In the genomic region with DNA sequence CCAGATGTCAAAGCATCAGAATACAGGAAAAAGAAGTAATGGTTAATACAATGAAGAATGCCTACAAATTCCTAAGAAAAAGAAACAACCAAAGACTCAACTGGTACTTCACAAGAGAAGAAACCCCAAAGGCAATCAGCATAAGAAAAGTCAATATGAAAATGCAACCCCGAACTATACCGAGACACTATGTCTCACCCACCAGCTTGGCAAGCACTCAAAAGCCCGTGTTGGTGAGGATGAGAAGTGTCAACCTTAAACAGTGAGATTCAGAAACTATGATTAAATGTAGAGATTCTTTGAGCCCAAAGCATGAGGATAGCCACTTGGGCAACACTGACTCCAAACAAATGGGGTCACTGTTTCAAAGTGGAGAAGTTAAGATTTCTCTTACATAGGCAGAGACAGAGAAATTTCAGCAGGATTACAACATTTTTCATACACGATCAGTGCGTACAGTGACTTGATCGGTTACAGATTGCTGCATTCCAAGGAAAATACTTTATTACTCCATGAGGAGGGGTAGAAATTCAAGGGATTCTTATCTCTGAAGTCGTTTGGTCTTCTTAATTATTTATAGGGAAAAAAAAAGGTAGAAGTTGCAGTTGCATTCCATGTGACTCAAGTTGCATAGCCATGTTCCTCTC, we compare ENCODE assay signal across 13 cellular contexts. TPM values are rescaled to one million over a fixed set of nuclear protein-coding genes. Genes with fewer than 3 reads are reported as not detected.
DNase-seq lines count a peak whose midpoint lies in the region; ATAC-seq and TF ChIP-seq lines count a peak whose summit lies in the region.
"Had no signal": no experiment of that assay in that cellular context is flagged by ENCODE, and none has a peak within 500 bp of the region (broad histone marks: within the 10 kb centered on the region; RNA-seq: fewer than 3 reads in every experiment).

No MANE protein-coding gene starts in this region.

- ATAC-seq in stimulated activated effector memory CD8-positive, alpha-beta T cell treated with anti-CD3 and anti-CD28 coated beads, Interleukin-12 subunit alpha, Interleukin-12 subunit beta, amount 100 ng/mL, for 72 hours, result peak; percentile 88
- ATAC-seq: left lung, WTC11 had no signal

- intact Hi-C loops in activated naive CD4-positive, alpha-beta T cell treated with anti-CD3 and anti-CD28 coated beads for 36 hours (cut with micrococcal nuclease), result no loop called here

- no peak overlapping the region for H3K4me3 Mint-ChIP-seq in activated naive CD4-positive, alpha-beta T cell treated with anti-CD3 and anti-CD28 coated beads for 36 hours
- H3K4me3 Mint-ChIP-seq in stimulated activated effector memory CD8-positive, alpha-beta T cell treated with anti-CD3 and anti-CD28 coated beads, Interleukin-12 subunit alpha, Interleukin-12 subunit beta, amount 100 ng/mL, for 72 hours, result no peak overlapping the region
- H3K4me3 Mint-ChIP-seq: WTC11 had no signal

- peak; percentile 46 for DNase-seq in activated naive CD4-positive, alpha-beta T cell treated with anti-CD3 and anti-CD28 coated beads for 36 hours
- no peak for DNase-seq in activated naive CD4-positive, alpha-beta T cell (lab: John Stamatoyannopoulos, UW)
- DNase-seq in GM13977 (ENCODE audit: low spot score) (peak; percentile 50), dedifferentiated amniotic fluid mesenchymal stem cell (ENCODE audit: extremely low spot score) (peak; percentile 93), SIG-M5 treated with dmso at 0.1 percent for 504 hours (lab: John Stamatoyannopoulos, UW; ENCODE audit: unreplicated experiment) (no peak), iPS-NIHi7 (ENCODE audit: extremely low spot score) (no peak), middle frontal gyrus (ENCODE audit: extremely low spot score, low spot score) (no peak)
- no peak for DNase-seq in stimulated activated effector memory CD8-positive, alpha-beta T cell treated with anti-CD3 and anti-CD28 coated beads, Interleukin-12 subunit alpha, Interleukin-12 subunit beta, amount 100 ng/mL, for 72 hours (ENCODE audit: low spot score in 2 of 2)
- DNase-seq: activated effector memory CD4-positive, alpha-beta T cell treated with Interleukin-2 at 50 U/mL for 16 hours; NCI-H1105 treated with DMSO at 0.1 percent for 48 hours; sigmoid colon had no signal

- H3K9me3 Mint-ChIP-seq in activated naive CD4-positive, alpha-beta T cell treated with anti-CD3 and anti-CD28 coated beads for 36 hours, result peaks cover 22% of the 10 kb centered on the region
- peaks cover 7% of the 10 kb centered on the region for H3K9me3 Mint-ChIP-seq in stimulated activated effector memory CD8-positive, alpha-beta T cell treated with anti-CD3 and anti-CD28 coated beads, Interleukin-12 subunit alpha, Interleukin-12 subunit beta, amount 100 ng/mL, for 72 hours

- peaks cover 7% of the 10 kb centered on the region for H3K36me3 Mint-ChIP-seq in activated naive CD4-positive, alpha-beta T cell treated with anti-CD3 and anti-CD28 coated beads for 36 hours (ENCODE audit: low read depth)
- no peaks in the 10 kb centered on the region for H3K36me3 Mint-ChIP-seq in stimulated activated effector memory CD8-positive, alpha-beta T cell treated with anti-CD3 and anti-CD28 coated beads, Interleukin-12 subunit alpha, Interleukin-12 subunit beta, amount 100 ng/mL, for 72 hours

- in situ Hi-C loops in GM13977 (cut with MboI; ENCODE audit: low pct_unique_long_range_greater_than_20kb, low sequenced_read_pairs, unreplicated experiment), result no loop called here

- TF ChIP-seq CTCF in GM13977 (IDR thresholded peaks at IDR 0.05; ENCODE audit: extremely low read depth, insufficient read depth, missing control alignments), result no peak

- peaks cover 14% of the 10 kb centered on the region for H3K4me1 Mint-ChIP-seq in activated naive CD4-positive, alpha-beta T cell treated with anti-CD3 and anti-CD28 coated beads for 36 hours (ENCODE audit: low read depth)
- H3K4me1 Mint-ChIP-seq in stimulated activated effector memory CD8-positive, alpha-beta T cell treated with anti-CD3 and anti-CD28 coated beads, Interleukin-12 subunit alpha, Interleukin-12 subunit beta, amount 100 ng/mL, for 72 hours, result peaks cover 20% of the 10 kb centered on the region

- CTCF ChIA-PET in activated naive CD4-positive, alpha-beta T cell treated with anti-CD3 and anti-CD28 coated beads for 36 hours (lab: Charles Lee), result interaction anchor here (0.7 kb wide), 1 partner anchor 166 kb away, joined by 3 read pairs; no protein-coding TSS in a partner anchor

- no peaks in the 10 kb centered on the region for H3K27me3 Mint-ChIP-seq in activated naive CD4-positive, alpha-beta T cell treated with anti-CD3 and anti-CD28 coated beads for 36 hours (ENCODE audit: low read depth)

- H3K27ac Mint-ChIP-seq in activated naive CD4-positive, alpha-beta T cell treated with anti-CD3 and anti-CD28 coated beads for 36 hours, result peak overlapping the region; percentile 59
- H3K27ac Mint-ChIP-seq in stimulated activated effector memory CD8-positive, alpha-beta T cell treated with anti-CD3 and anti-CD28 coated beads, Interleukin-12 subunit alpha, Interleukin-12 subunit beta, amount 100 ng/mL, for 72 hours, result no peak overlapping the region
- H3K27ac Mint-ChIP-seq: WTC11 had no signal

RNA-seq across cellular contexts. Expression of a gene that starts 10.9 kb away (rescaled TPM):
- total RNA-seq in activated naive CD4-positive, alpha-beta T cell treated with anti-CD3 and anti-CD28 coated beads for 36 hours, result under 1 TPM; 0.12 to 0.17 TPM

Comparison
In these comparisons a context has a peak if more than half of its experiments do, and no peak if none do; other contexts are left out.
1. DNase-seq: peak in activated naive CD4-positive, alpha-beta T cell treated with anti-CD3 and anti-CD28 coated beads for 36 hours (single experiment), GM13977 (single experiment) and dedifferentiated amniotic fluid mesenchymal stem cell (single experiment); none in activated naive CD4-positive, alpha-beta T cell (0 of 4), stimulated activated effector memory CD8-positive, alpha-beta T cell treated with anti-CD3 and anti-CD28 coated beads, Interleukin-12 subunit alpha, Interleukin-12 subunit beta, amount 100 ng/mL, for 72 hours (0 of 2), SIG-M5 treated with dmso at 0.1 percent for 504 hours (single experiment), iPS-NIHi7 (single experiment) and middle frontal gyrus (single experiment).